11 cellular contexts compared by ENCODE assay signal in the genomic region with DNA sequence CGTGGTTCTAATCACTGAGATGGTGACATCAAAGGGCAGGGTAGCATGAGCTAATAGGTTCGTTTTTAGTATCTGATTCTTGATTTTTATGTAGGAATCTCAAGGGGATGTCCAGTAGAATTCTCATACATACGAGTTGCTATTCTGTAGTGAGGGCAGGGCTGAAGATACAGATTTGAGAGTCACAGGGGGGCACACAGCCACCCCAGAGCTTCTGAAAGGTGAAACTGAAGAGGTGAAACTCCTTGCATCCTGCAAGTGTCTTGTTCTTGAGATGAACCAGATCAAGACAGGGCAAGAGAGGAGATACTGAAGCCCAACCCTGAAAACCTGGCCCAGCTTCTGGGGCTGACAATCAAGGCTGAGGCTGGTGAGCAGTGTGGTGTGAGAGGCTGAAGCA. TPM values are rescaled to one million over a fixed set of nuclear protein-coding genes. Genes with fewer than 3 reads are reported as not detected.
DNase-seq lines count a peak whose midpoint lies in the region; ATAC-seq and TF ChIP-seq lines count a peak whose summit lies in the region.
"Had no signal": no experiment of that assay in that cellular context is flagged by ENCODE, and none has a peak within 500 bp of the region (broad histone marks: within the 10 kb centered on the region; RNA-seq: fewer than 3 reads in every experiment).

No MANE protein-coding gene starts in this region.

- DNase-seq in Peyer's patch: no peak
- no peak for DNase-seq in right cardiac atrium
- no peak for DNase-seq in SK-N-SH
- DNase-seq in kidney tubule cell (ENCODE audit: low spot score): no peak
- DNase-seq: naive thymus-derived CD8-positive, alpha-beta T cell; NCI-H1417 had no signal

- H3K36me3 ChIP-seq in Peyer's patch (no peaks in the 10 kb centered on the region), SK-N-SH (replicated peaks in 1 of 2; ENCODE audit: control insufficient read depth in 1 of 2, insufficient read depth in 2 of 2, low read length in 1 of 2) (no peaks in the 10 kb centered on the region)

- WGBS in right cardiac atrium: 76% methylated on average over 3 of the region's 3 CpGs
- WGBS in SK-N-SH (ENCODE audit: low lambda C conversion rate): 65% methylated on average over 3 of the region's 3 CpGs

- H3K4me3 ChIP-seq in Peyer's patch (no peak overlapping the region), right cardiac atrium (ENCODE audit: low read length) (no peak overlapping the region), SK-N-SH (ENCODE audit: low read depth in 2 of 2, low read length in 1 of 2) (no peak overlapping the region)

- peak; percentile 91 for ATAC-seq in GM18511 (IDR thresholded peaks at IDR 0.05; ENCODE audit: unreplicated experiment)
- ATAC-seq in GM19463 (IDR thresholded peaks at IDR 0.05; ENCODE audit: unreplicated experiment): peak; percentile 79
- peak; percentile 82 for ATAC-seq in HG02870 (IDR thresholded peaks at IDR 0.05; ENCODE audit: unreplicated experiment)
- ATAC-seq in HG03558 (IDR thresholded peaks at IDR 0.05; ENCODE audit: extremely low read depth, unreplicated experiment): peak; percentile 66
- no peak for ATAC-seq in right cardiac atrium
- ATAC-seq: naive thymus-derived CD8-positive, alpha-beta T cell had no signal

- no peak overlapping the region for H3K4me2 ChIP-seq in SK-N-SH

- H3K27me3 ChIP-seq in Peyer's patch (no peaks in the 10 kb centered on the region), right cardiac atrium (ENCODE audit: control insufficient read depth, insufficient read depth) (no peaks in the 10 kb centered on the region), SK-N-SH (ENCODE audit: insufficient read depth) (no peaks in the 10 kb centered on the region)

- intact Hi-C loops in right cardiac atrium (cut with DNase I): loop anchor here in 1 of 4 donors (5.0 to 10.0 kb wide), 2 partner anchors 96 to 203 kb away; no protein-coding TSS in a partner anchor

- no peak for TF ChIP-seq EP300 in SK-N-SH (IDR thresholded peaks at IDR 0.05; ENCODE audit: borderline replicate concordance in 1 of 2, low read depth in 1 of 2, low read length in 1 of 2)

- H3K4me1 ChIP-seq in Peyer's patch (no peaks in the 10 kb centered on the region), right cardiac atrium (ENCODE audit: control insufficient read depth, insufficient read depth, low read length) (no peaks in the 10 kb centered on the region), SK-N-SH (ENCODE audit: control insufficient read depth in 1 of 2, insufficient read depth in 2 of 2, low read depth in 1 of 2, low read length in 1 of 2) (no peaks in the 10 kb centered on the region)

- POLR2A ChIA-PET in SK-N-SH (lab: Yijun Ruan, JAX): no interaction called here

- H3K9ac ChIP-seq in SK-N-SH: no peak overlapping the region

- no peak for TF ChIP-seq RAD21 in SK-N-SH (IDR thresholded peaks at IDR 0.05; ENCODE audit: low read length)

- CTCF ChIA-PET in SK-N-SH (lab: Yijun Ruan, JAX): interaction anchor here (0.9 to 3.2 kb wide), 4 partner anchors 97 to 200 kb away, joined by 3 to 10 read pairs (median 5); no protein-coding TSS in a partner anchor

- H3K9me3 ChIP-seq in Peyer's patch (no peaks in the 10 kb centered on the region), right cardiac atrium (ENCODE audit: control insufficient read depth, low read length) (no peaks in the 10 kb centered on the region), SK-N-SH (no peaks in the 10 kb centered on the region)

- H3F3A ChIP-seq in SK-N-SH (replicated peaks; ENCODE audit: insufficient read depth): no peaks in the 10 kb centered on the region

- no peaks in the 10 kb centered on the region for H3K9me2 ChIP-seq in SK-N-SH

- TF ChIP-seq POLR2A in Peyer's patch (IDR thresholded peaks at IDR 0.05): no peak

- H3K27ac ChIP-seq in Peyer's patch: no peak overlapping the region
- H3K27ac ChIP-seq in right cardiac atrium (ENCODE audit: low read length): no peak overlapping the region
- no peak overlapping the region for H3K27ac ChIP-seq in SK-N-SH (ENCODE audit: low read depth in 2 of 2, low read length in 1 of 2)

- no peak overlapping the region for H2AFZ ChIP-seq in SK-N-SH (ENCODE audit: low read depth)

- H3K79me2 ChIP-seq in SK-N-SH (ENCODE audit: insufficient read depth): no peaks in the 10 kb centered on the region

- no peaks in the 10 kb centered on the region for H4K20me1 ChIP-seq in SK-N-SH (ENCODE audit: insufficient read depth)

- TF ChIP-seq CTCF in Peyer's patch (IDR thresholded peaks at IDR 0.05): no peak
- no peak for TF ChIP-seq CTCF in SK-N-SH (IDR thresholded peaks at IDR 0.05)

TF ChIP-seq in SK-N-SH, 30 proteins besides CTCF, POLR2A, EP300 and RAD21:
- TF ChIP-seq MEF2A (IDR thresholded peaks at IDR 0.05; ENCODE audit: borderline replicate concordance, low read depth): no peak
- no peak for TF ChIP-seq POLR2AphosphoS5 (IDR thresholded peaks at IDR 0.05; ENCODE audit: low read depth, low read length)
- TF ChIP-seq RXRA (IDR thresholded peaks at IDR 0.05; ENCODE audit: borderline replicate concordance, low read depth): no peak
- no peak for TF ChIP-seq RFX5 (IDR thresholded peaks at IDR 0.05; ENCODE audit: low read length)
- TF ChIP-seq, protein P1, sequence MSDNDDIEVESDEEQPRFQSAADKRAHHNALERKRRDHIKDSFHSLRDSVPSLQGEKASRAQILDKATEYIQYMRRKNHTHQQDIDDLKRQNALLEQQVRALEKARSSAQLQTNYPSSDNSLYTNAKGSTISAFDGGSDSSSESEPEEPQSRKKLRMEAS (IDR thresholded peaks at IDR 0.05; ENCODE audit: low read depth): no peak
- no peak for TF ChIP-seq RCOR1 (IDR thresholded peaks at IDR 0.05; ENCODE audit: low read length)
- TF ChIP-seq NFIC (IDR thresholded peaks at IDR 0.05; ENCODE audit: borderline replicate concordance): no peak
- no peak for TF ChIP-seq JUND (IDR thresholded peaks at IDR 0.05)
- TF ChIP-seq SMC3 (IDR thresholded peaks at IDR 0.05; ENCODE audit: low read depth, low read length): no peak
- TF ChIP-seq FOSL2 (IDR thresholded peaks at IDR 0.05; ENCODE audit: borderline replicate concordance, low read depth): no peak
- TF ChIP-seq, protein P2, sequence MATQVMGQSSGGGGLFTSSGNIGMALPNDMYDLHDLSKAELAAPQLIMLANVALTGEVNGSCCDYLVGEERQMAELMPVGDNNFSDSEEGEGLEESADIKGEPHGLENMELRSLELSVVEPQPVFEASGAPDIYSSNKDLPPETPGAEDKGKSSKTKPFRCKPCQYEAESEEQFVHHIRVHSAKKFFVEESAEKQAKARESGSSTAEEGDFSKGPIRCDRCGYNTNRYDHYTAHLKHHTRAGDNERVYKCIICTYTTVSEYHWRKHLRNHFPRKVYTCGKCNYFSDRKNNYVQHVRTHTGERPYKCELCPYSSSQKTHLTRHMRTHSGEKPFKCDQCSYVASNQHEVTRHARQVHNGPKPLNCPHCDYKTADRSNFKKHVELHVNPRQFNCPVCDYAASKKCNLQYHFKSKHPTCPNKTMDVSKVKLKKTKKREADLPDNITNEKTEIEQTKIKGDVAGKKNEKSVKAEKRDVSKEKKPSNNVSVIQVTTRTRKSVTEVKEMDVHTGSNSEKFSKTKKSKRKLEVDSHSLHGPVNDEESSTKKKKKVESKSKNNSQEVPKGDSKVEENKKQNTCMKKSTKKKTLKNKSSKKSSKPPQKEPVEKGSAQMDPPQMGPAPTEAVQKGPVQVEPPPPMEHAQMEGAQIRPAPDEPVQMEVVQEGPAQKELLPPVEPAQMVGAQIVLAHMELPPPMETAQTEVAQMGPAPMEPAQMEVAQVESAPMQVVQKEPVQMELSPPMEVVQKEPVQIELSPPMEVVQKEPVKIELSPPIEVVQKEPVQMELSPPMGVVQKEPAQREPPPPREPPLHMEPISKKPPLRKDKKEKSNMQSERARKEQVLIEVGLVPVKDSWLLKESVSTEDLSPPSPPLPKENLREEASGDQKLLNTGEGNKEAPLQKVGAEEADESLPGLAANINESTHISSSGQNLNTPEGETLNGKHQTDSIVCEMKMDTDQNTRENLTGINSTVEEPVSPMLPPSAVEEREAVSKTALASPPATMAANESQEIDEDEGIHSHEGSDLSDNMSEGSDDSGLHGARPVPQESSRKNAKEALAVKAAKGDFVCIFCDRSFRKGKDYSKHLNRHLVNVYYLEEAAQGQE (IDR thresholded peaks at IDR 0.05; ENCODE audit: low read depth, low read length): no peak
- TF ChIP-seq, protein P3, sequence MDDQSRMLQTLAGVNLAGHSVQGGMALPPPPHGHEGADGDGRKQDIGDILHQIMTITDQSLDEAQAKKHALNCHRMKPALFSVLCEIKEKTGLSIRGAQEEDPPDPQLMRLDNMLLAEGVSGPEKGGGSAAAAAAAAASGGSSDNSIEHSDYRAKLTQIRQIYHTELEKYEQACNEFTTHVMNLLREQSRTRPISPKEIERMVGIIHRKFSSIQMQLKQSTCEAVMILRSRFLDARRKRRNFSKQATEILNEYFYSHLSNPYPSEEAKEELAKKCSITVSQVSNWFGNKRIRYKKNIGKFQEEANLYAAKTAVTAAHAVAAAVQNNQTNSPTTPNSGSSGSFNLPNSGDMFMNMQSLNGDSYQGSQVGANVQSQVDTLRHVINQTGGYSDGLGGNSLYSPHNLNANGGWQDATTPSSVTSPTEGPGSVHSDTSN (IDR thresholded peaks at IDR 0.05): no peak
- no peak for TF ChIP-seq ELF1 (IDR thresholded peaks at IDR 0.05)
- no peak for TF ChIP-seq SIN3A (IDR thresholded peaks at IDR 0.05; ENCODE audit: borderline replicate concordance, low read depth, low read length)
- no peak for TF ChIP-seq YY1 (IDR thresholded peaks at IDR 0.05; ENCODE audit: low read depth)
- no peak for TF ChIP-seq MXI1 (IDR thresholded peaks at IDR 0.05; ENCODE audit: low read depth, low read length)
- TF ChIP-seq TEAD4 (IDR thresholded peaks at IDR 0.05; ENCODE audit: borderline replicate concordance, insufficient read depth): no peak
- no peak for TF ChIP-seq NRF1 (IDR thresholded peaks at IDR 0.05; ENCODE audit: low read depth, low read length)
TF ChIP-seq in SK-N-SH: peak in this region for 0.

RNA-seq across cellular contexts. Expression of a gene that starts 35.6 kb away (rescaled TPM):
- total RNA-seq in Peyer's patch (10 to 100 TPM; 36.1 to 78.4 (median 54.5) TPM), right cardiac atrium (100 to 1,000 TPM; 101 to 106 (median 101) TPM)
- polyA plus RNA-seq in right cardiac atrium (52.4 TPM), SK-N-SH (2012; rRNA removed) (86.1 and 132 TPM in 2 replicates)
- 120 and 146 TPM in 2 replicates for polyA plus RNA-seq in SK-N-SH (2012; cell fraction: cytosol; rRNA removed)
- 11.3 and 29.4 TPM in 2 replicates for polyA plus RNA-seq in SK-N-SH (2012; cell fraction: nucleus; rRNA removed)

RNA-seq across cellular contexts. Expression of a gene that starts 42.3 kb away (rescaled TPM):
- total RNA-seq in Peyer's patch (1 to 10 TPM in 1 of 4 donors, not detected in 3; 1.1 TPM), right cardiac atrium (not detected)
- polyA plus RNA-seq in right cardiac atrium (not detected), SK-N-SH (2012; rRNA removed) (0.13 and 0.36 TPM in 2 replicates)
- 0.29 and 0.36 TPM in 2 replicates for polyA plus RNA-seq in SK-N-SH (2012; cell fraction: cytosol; rRNA removed)
- polyA plus RNA-seq in SK-N-SH (2012; cell fraction: nucleus; rRNA removed): 0.25 and 0.27 TPM in 2 replicates
- total RNA-seq: bronchial epithelial cell; naive thymus-derived CD8-positive, alpha-beta T cell had no signal
- polyA plus RNA-seq: naive thymus-derived CD8-positive, alpha-beta T cell had no signal

Comparison
In these comparisons a context has a peak if more than half of its experiments do, and no peak if none do; other contexts are left out.
1. ATAC-seq: peak in GM18511 (single experiment), GM19463 (single experiment), HG02870 (single experiment) and HG03558 (single experiment); none in right cardiac atrium (0 of 2).